8 cellular contexts compared by ENCODE assay signal in the genomic region with DNA sequence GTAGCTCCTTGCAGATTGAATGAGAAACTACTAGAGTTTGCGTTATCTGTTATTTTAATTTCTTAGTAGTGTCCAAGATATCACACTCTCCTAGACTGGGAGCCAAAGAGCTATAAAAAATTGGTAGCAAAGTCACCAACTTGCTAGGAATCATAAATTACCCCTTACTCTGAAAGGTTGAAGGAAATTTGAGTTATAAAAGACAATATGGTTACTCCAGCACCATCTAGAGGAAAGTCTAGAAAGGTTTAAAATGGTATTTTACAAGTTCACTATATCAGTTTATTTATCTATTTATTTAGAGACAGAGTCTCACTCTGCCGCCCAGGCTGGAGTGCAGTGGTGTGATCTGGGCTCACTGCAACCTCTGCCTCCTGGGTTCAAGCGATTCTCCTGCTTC.
A peak's percentile ranks its signal among the peaks of the same experiment; 100 is the strongest.
DNase-seq lines count a peak whose midpoint lies in the region; ATAC-seq and TF ChIP-seq lines count a peak whose summit lies in the region.

No MANE protein-coding gene starts in this region.

- H3K4me3 ChIP-seq in Caco-2 (ENCODE audit: low read depth, low read length) (no peak overlapping the region), astrocyte of the spinal cord (ENCODE audit: low read depth, low read length) (no peak overlapping the region), mammary epithelial cell (replicated peaks in 1 of 3; ENCODE audit: insufficient read depth in 1 of 3, low read depth in 2 of 3, low read length in 3 of 3) (no peak overlapping the region)

- DNase-seq in Caco-2 (no peak), LHCN-M2 (ENCODE audit: low read depth) (peak; percentile 22), astrocyte of the spinal cord (ENCODE audit: low read depth, low spot score) (peak; percentile 49), kidney tubule cell (ENCODE audit: low spot score) (no peak), HuH-7.5 (ENCODE audit: low spot score) (no peak), mammary epithelial cell (no peak), glomerular visceral epithelial cell (ENCODE audit: extremely low spot score) (no peak)
- DNase-seq in naive thymus-derived CD8-positive, alpha-beta T cell: peak in 3 of 10 donors; percentile 34 to 39 (median 37)

- TF ChIP-seq CTCF in Caco-2 (IDR thresholded peaks at IDR 0.05; ENCODE audit: insufficient read depth in 1 of 2, low read depth in 1 of 2, low read length in 1 of 2, severe bottlenecking in 1 of 2, unreplicated experiment in 1 of 2) (peak; percentile 12 to 30), astrocyte of the spinal cord (IDR thresholded peaks at IDR 0.05; ENCODE audit: low read depth, low read length) (peak; percentile 38), mammary epithelial cell (conservative IDR thresholded peaks at IDR 0.05 in 1 of 2, IDR thresholded peaks at IDR 0.05 in 1 of 2; ENCODE audit: extremely low read depth in 1 of 2, insufficient read depth in 1 of 2, low read depth in 1 of 2, low read length in 2 of 2) (peak in 1 of 2 donors; percentile 34)

- no peaks in the 10 kb centered on the region for H3K27me3 ChIP-seq in Caco-2 (replicated peaks; ENCODE audit: control insufficient read depth, insufficient read depth, low read length)
- no peaks in the 10 kb centered on the region for H3K27me3 ChIP-seq in mammary epithelial cell (ENCODE audit: insufficient read depth, low read length)

- H3K36me3 Mint-ChIP-seq in Caco-2 (ENCODE audit: insufficient read depth, unreplicated experiment): no peaks in the 10 kb centered on the region
- peaks cover 0 to 12% (median 2%) of the 10 kb centered on the region in 3 donors for H3K36me3 Mint-ChIP-seq in naive thymus-derived CD8-positive, alpha-beta T cell

- peaks cover 4% of the 10 kb centered on the region for H3K79me2 ChIP-seq in mammary epithelial cell (ENCODE audit: insufficient read depth, low read length)

- POLR2A ChIA-PET in Caco-2 (lab: Charles Lee): interaction anchor here (0.7 to 1.0 kb wide), 2 partner anchors 19 to 180 kb away, joined by 3 to 8 read pairs; no protein-coding TSS in a partner anchor
- POLR2A ChIA-PET in naive thymus-derived CD8-positive, alpha-beta T cell (lab: Charles Lee): interaction anchor here (0.8 to 1.4 kb wide), 7 partner anchors 146 to 266 kb away, joined by 3 to 4 read pairs (median 3); partner anchors contain the start of gene TRIP4

- CTCF ChIA-PET in Caco-2 (lab: Charles Lee): interaction anchor here (0.6 to 1.2 kb wide), 6 partner anchors 10 to 226 kb away, joined by 3 to 9 read pairs (median 3); no protein-coding TSS in a partner anchor
- CTCF ChIA-PET in mammary epithelial cell (lab: Charles Lee; ENCODE audit: low non-redundant PET): no interaction called here

- no peak overlapping the region for H3K4me2 ChIP-seq in mammary epithelial cell (ENCODE audit: insufficient read depth, low read depth, low read length)

- H4K20me1 ChIP-seq in mammary epithelial cell (ENCODE audit: insufficient read depth, low read length): no peaks in the 10 kb centered on the region

- in situ Hi-C loops in astrocyte of the spinal cord (cut with HindIII; ENCODE audit: low sequenced_read_pairs): no loop called here
- in situ Hi-C loops in mammary epithelial cell (cut with MboI; ENCODE audit: low sequenced_read_pairs in 2 of 2): no loop called here

- BruUV-seq in Caco-2 (replicated peaks; lab: Mats Ljungman, UMichigan): no TSS peak
- no TSS peak for BruUV-seq in mammary epithelial cell (replicated peaks; lab: Mats Ljungman, UMichigan)

- WGBS in mammary epithelial cell (ENCODE audit: low coverage, missing lambda C conversion rate): 73% methylated on average over 3 of the region's 3 CpGs

- H2AFZ ChIP-seq in mammary epithelial cell (ENCODE audit: low read depth, low read length): no peak overlapping the region

- H3K9me3 ChIP-seq in Caco-2: no peaks in the 10 kb centered on the region
- H3K9me3 ChIP-seq in mammary epithelial cell (replicated peaks; ENCODE audit: insufficient read depth, low read length): no peaks in the 10 kb centered on the region

- H3K4me3 Mint-ChIP-seq in Caco-2 (ENCODE audit: unreplicated experiment): no peak overlapping the region
- peak overlapping the region in 1 of 10 donors; percentile 45 for H3K4me3 Mint-ChIP-seq in naive thymus-derived CD8-positive, alpha-beta T cell

- peaks cover 17% of the 10 kb centered on the region for H3K4me1 ChIP-seq in Caco-2
- no peaks in the 10 kb centered on the region for H3K4me1 ChIP-seq in mammary epithelial cell (ENCODE audit: insufficient read depth, low read length)

- dilution Hi-C loops in mammary epithelial cell (cut with HindIII; ENCODE audit: low sequenced_read_pairs): no loop called here

- H3K36me3 ChIP-seq in Caco-2 (ENCODE audit: control insufficient read depth, insufficient read depth, low read length) (no peaks in the 10 kb centered on the region), mammary epithelial cell (ENCODE audit: insufficient read depth, low read length) (peaks cover under 1% of the 10 kb centered on the region)

- no peak for ATAC-seq in naive thymus-derived CD8-positive, alpha-beta T cell

- intact Hi-C loops in Caco-2 (cut with micrococcal nuclease; ENCODE audit: unreplicated experiment) (loop anchor here (1.0 to 5.0 kb wide), 3 partner anchors 131 to 226 kb away; no protein-coding TSS in a partner anchor), mammary epithelial cell (cut with micrococcal nuclease) (loop anchor here (2.0 to 10.0 kb wide), 2 partner anchors 227 to 439 kb away; no protein-coding TSS in a partner anchor)

- no peaks in the 10 kb centered on the region for H3K27me3 Mint-ChIP-seq in Caco-2 (ENCODE audit: insufficient read depth, unreplicated experiment)
- no peaks in the 10 kb centered on the region for H3K27me3 Mint-ChIP-seq in naive thymus-derived CD8-positive, alpha-beta T cell

- H3K9me3 Mint-ChIP-seq in Caco-2 (ENCODE audit: unreplicated experiment): no peaks in the 10 kb centered on the region
- H3K9me3 Mint-ChIP-seq in naive thymus-derived CD8-positive, alpha-beta T cell: no peaks in the 10 kb centered on the region

- H3K4me1 Mint-ChIP-seq in Caco-2 (ENCODE audit: low read depth, unreplicated experiment): peaks cover 23% of the 10 kb centered on the region
- peaks cover 10 to 49% (median 35%) of the 10 kb centered on the region in 4 donors for H3K4me1 Mint-ChIP-seq in naive thymus-derived CD8-positive, alpha-beta T cell

- H3K9ac ChIP-seq in mammary epithelial cell (ENCODE audit: insufficient read depth, low read length): no peak overlapping the region

- no peak overlapping the region for H3K27ac ChIP-seq in mammary epithelial cell (ENCODE audit: insufficient read depth, low read depth, low read length)

- no peak overlapping the region for H3K27ac Mint-ChIP-seq in Caco-2 (ENCODE audit: unreplicated experiment)
- peak overlapping the region in 8 of 10 donors; percentile 47 to 93 (median 68) for H3K27ac Mint-ChIP-seq in naive thymus-derived CD8-positive, alpha-beta T cell

Comparison
In these comparisons a context has a peak if more than half of its experiments do, and no peak if none do; other contexts are left out.
1. DNase-seq: peak in LHCN-M2 (single experiment) and astrocyte of the spinal cord (single experiment); none in Caco-2 (0 of 2), kidney tubule cell (single experiment), HuH-7.5 (single experiment), mammary epithelial cell (single experiment) and glomerular visceral epithelial cell (single experiment).